In genomic region chr9:137263506-137263905, GRCh38 we compare ENCODE assay signal across 23 cellular contexts. TPM values are rescaled to one million over a fixed set of nuclear protein-coding genes. Genes with fewer than 3 reads are reported as not detected.
"Had no signal": no experiment of that assay in that cellular context is flagged by ENCODE, and none has a peak within 500 bp of the region (broad histone marks: within the 10 kb centered on the region; RNA-seq: fewer than 3 reads in every experiment).

No MANE protein-coding gene starts in this region.

- H3K4me3 ChIP-seq: MG63, Peyer's patch had no signal

- ATAC-seq: activated CD4-positive, alpha-beta T cell treated with anti-CD3 and anti-CD28 coated beads for 36 hours; activated CD8-positive, alpha-beta T cell treated with anti-CD3 and anti-CD28 coated beads for 36 hours; activated T-cell treated with anti-CD3 and anti-CD28 coated beads, Interleukin-2, amount 50 U/mL, for 72 hours; T-cell had no signal

- H3K27ac Mint-ChIP-seq: activated CD4-positive, alpha-beta T cell treated with anti-CD3 and anti-CD28 coated beads for 36 hours; activated CD8-positive, alpha-beta T cell treated with anti-CD3 and anti-CD28 coated beads for 36 hours; activated naive CD4-positive, alpha-beta T cell treated with anti-CD3 and anti-CD28 coated beads, Interleukin-2, amount 10 ng/mL, durations not matched to agents 7 days and 5 days; activated naive CD8-positive, alpha-beta T cell treated with anti-CD3 and anti-CD28 coated beads for 36 hours; activated T-cell treated with anti-CD3 and anti-CD28 coated beads, Interleukin-2, amount 50 U/mL, for 72 hours; activated T-helper 2 cell treated with anti-CD3 and anti-CD28 coated beads, Interferon-gamma antibody, Interleukin-2, Interleukin-4, amounts not matched to agents 10 μg/mL and 5 μg/mL and 100 μg/mL, durations not matched to agents 14 hours and 24 hours and 36 hours; T-cell had no signal

- H3K27me3 Mint-ChIP-seq: activated CD4-positive, alpha-beta T cell treated with anti-CD3 and anti-CD28 coated beads for 36 hours; activated CD8-positive, alpha-beta T cell treated with anti-CD3 and anti-CD28 coated beads for 36 hours; activated naive CD4-positive, alpha-beta T cell treated with anti-CD3 and anti-CD28 coated beads, Interleukin-2, amount 10 ng/mL, durations not matched to agents 7 days and 5 days; activated naive CD8-positive, alpha-beta T cell treated with anti-CD3 and anti-CD28 coated beads for 36 hours; T-cell had no signal

- H3K27ac ChIP-seq: Peyer's patch, WERI-Rb-1 had no signal

- H3K9me3 ChIP-seq: MG63, Peyer's patch had no signal

- H3K4me1 Mint-ChIP-seq: activated CD4-positive, alpha-beta T cell treated with anti-CD3 and anti-CD28 coated beads for 36 hours; activated naive CD8-positive, alpha-beta T cell treated with anti-CD3 and anti-CD28 coated beads for 36 hours had no signal

- DNase-seq: activated CD4-positive, alpha-beta T cell treated with anti-CD3 and anti-CD28 coated beads for 36 hours; activated CD4-positive, alpha-beta T cell treated with anti-CD3 and anti-CD28 coated beads, Interleukin-2, amount 50 U/mL, for 1 hour; activated CD8-positive, alpha-beta memory T cell treated with anti-CD3 and anti-CD28 coated beads, Interleukin-2, amount 50 U/mL, for 4 hours; activated CD8-positive, alpha-beta T cell treated with anti-CD3 and anti-CD28 coated beads for 36 hours; activated gamma-delta T cell treated with Interleukin-2 at 50 U/mL for 16 hours; activated naive CD4-positive, alpha-beta T cell treated with anti-CD3 and anti-CD28 coated beads, Interleukin-2, amount 10 ng/mL, durations not matched to agents 7 days and 5 days; activated naive CD8-positive, alpha-beta T cell treated with anti-CD3 and anti-CD28 coated beads for 36 hours; activated T-cell treated with anti-CD3 and anti-CD28 coated beads, Interleukin-2, amount 50 U/mL, for 72 hours; MG63; MV-4-11; NCI-H1092 treated with DMSO at 0.1 percent for 48 hours; NCI-H1417 treated with DMSO at 0.1 percent for 48 hours; NCI-H1694; NCI-H2029 treated with DMSO at 0.1 percent for 48 hours; NCI-H345; NCI-H510A treated with DMSO at 0.1 percent for 48 hours; Peyer's patch; SIG-M5; T-cell; WERI-Rb-1 had no signal

- H3K27me3 ChIP-seq: MG63, Peyer's patch had no signal

- H3K4me3 Mint-ChIP-seq: activated CD4-positive, alpha-beta T cell treated with anti-CD3 and anti-CD28 coated beads for 36 hours; activated CD8-positive, alpha-beta T cell treated with anti-CD3 and anti-CD28 coated beads for 36 hours; activated naive CD4-positive, alpha-beta T cell treated with anti-CD3 and anti-CD28 coated beads, Interleukin-2, amount 10 ng/mL, durations not matched to agents 7 days and 5 days; activated naive CD8-positive, alpha-beta T cell treated with anti-CD3 and anti-CD28 coated beads for 36 hours; activated T-cell treated with anti-CD3 and anti-CD28 coated beads, Interleukin-2, amount 50 U/mL, for 72 hours; T-cell had no signal

RNA-seq across cellular contexts. Expression of gene STPG3, which starts 12.4 kb away (rescaled TPM):
- total RNA-seq: activated CD4-positive, alpha-beta T cell treated with anti-CD3 and anti-CD28 coated beads for 36 hours; activated CD8-positive, alpha-beta T cell treated with anti-CD3 and anti-CD28 coated beads for 36 hours; activated naive CD8-positive, alpha-beta T cell treated with anti-CD3 and anti-CD28 coated beads for 36 hours; cardiac septum; Peyer's patch; T-helper 2 cell treated with Interferon-gamma antibody and Interleukin-4, amounts not matched to agents 100 ng/mL and 5 ng/mL, for 36 hours had no signal

RNA-seq across cellular contexts. Expression of gene SLC34A3, which starts 32.8 kb away (rescaled TPM):
- total RNA-seq: activated CD4-positive, alpha-beta T cell treated with anti-CD3 and anti-CD28 coated beads for 36 hours; activated CD8-positive, alpha-beta T cell treated with anti-CD3 and anti-CD28 coated beads for 36 hours; activated naive CD8-positive, alpha-beta T cell treated with anti-CD3 and anti-CD28 coated beads for 36 hours; activated T-helper 2 cell treated with anti-CD3 and anti-CD28 coated beads, Interferon-gamma antibody, Interleukin-2, Interleukin-4, amounts not matched to agents 10 μg/mL and 5 μg/mL and 100 μg/mL, durations not matched to agents 14 hours and 24 hours and 36 hours; cardiac septum; T-cell; T-helper 2 cell treated with Interferon-gamma antibody and Interleukin-4, amounts not matched to agents 100 ng/mL and 5 ng/mL, for 36 hours had no signal
